Comparison of ENCODE assay signal across 12 cellular contexts in genomic region chr7:44074349-44074695, GRCh38. TPM values are rescaled to one million over a fixed set of nuclear protein-coding genes. Genes with fewer than 3 reads are reported as not detected.
DNase-seq lines count a peak whose midpoint lies in the region; ATAC-seq and TF ChIP-seq lines count a peak whose summit lies in the region.
"Had no signal": no experiment of that assay in that cellular context is flagged by ENCODE, and none has a peak within 500 bp of the region (broad histone marks: within the 10 kb centered on the region; RNA-seq: fewer than 3 reads in every experiment).

No MANE protein-coding gene starts in this region.

- H3K27ac Mint-ChIP-seq in CD4-positive, alpha-beta T cell = no peak overlapping the region
- H3K27ac Mint-ChIP-seq: nephron had no signal

- H3K4me3 ChIP-seq in IMR-90 (ENCODE audit: insufficient read depth, low read depth, low read length) = no peak overlapping the region
- H3K4me3 ChIP-seq in esophagus (ENCODE audit: low read depth in 1 of 2, low read length in 2 of 2) = no peak overlapping the region
- H3K4me3 ChIP-seq in skeletal muscle satellite cell (ENCODE audit: low read length) = peak overlapping the region; percentile 63

- no peak overlapping the region for H4K91ac ChIP-seq in IMR-90 (ENCODE audit: insufficient read depth, low read depth, low read length)

- ATAC-seq in CD4-positive, alpha-beta T cell (ENCODE audit: poor library complexity) = no peak
- ATAC-seq in IMR-90 (ENCODE audit: low read depth) (no peak), HG03520 (IDR thresholded peaks at IDR 0.05; ENCODE audit: unreplicated experiment) (no peak)

- no peak overlapping the region for H3K56ac ChIP-seq in IMR-90 (ENCODE audit: extremely low read depth, insufficient read depth, low read length)

- no peak overlapping the region for H3K9ac ChIP-seq in IMR-90 (ENCODE audit: low read depth, low read length)
- H3K9ac ChIP-seq in skeletal muscle satellite cell (ENCODE audit: low read depth, low read length) = peak overlapping the region; percentile 62

- CTCF ChIA-PET in CD4-positive, alpha-beta T cell (lab: Charles Lee) = no interaction called here
- CTCF ChIA-PET in IMR-90 (lab: Yijun Ruan, JAX) = no interaction called here

- no peak for TF ChIP-seq CTCF in CD4-positive, alpha-beta T cell (IDR thresholded peaks at IDR 0.05)
- TF ChIP-seq CTCF in IMR-90 (conservative IDR thresholded peaks at IDR 0.05; ENCODE audit: low read depth, low read length) = no peak

- H4K5ac ChIP-seq in IMR-90 (ENCODE audit: low read depth, low read length) = no peak overlapping the region

- intact Hi-C loops in CD4-positive, alpha-beta T cell (cut with DNase I, micrococcal nuclease) = no loop called here
- intact Hi-C loops in IMR-90 (cut with micrococcal nuclease) = no loop called here

- peak overlapping the region; percentile 40 for H2BK5ac ChIP-seq in IMR-90 (ENCODE audit: low read depth, low read length, poor library complexity, severe bottlenecking)

- no peaks in the 10 kb centered on the region for H4K20me1 ChIP-seq in IMR-90 (ENCODE audit: insufficient read depth, low read length)

- H3K4me1 ChIP-seq in IMR-90 (ENCODE audit: control insufficient read depth, insufficient read depth, low read length) = peaks cover 10% of the 10 kb centered on the region
- H3K4me1 ChIP-seq in esophagus (ENCODE audit: control insufficient read depth in 2 of 2, insufficient read depth in 2 of 2, low read length in 1 of 2) = peaks cover 8 to 31% of the 10 kb centered on the region in 2 donors
- H3K4me1 ChIP-seq in skeletal muscle satellite cell (ENCODE audit: control insufficient read depth, insufficient read depth, low read length) = peaks cover 39% of the 10 kb centered on the region

- H3K36me3 Mint-ChIP-seq in CD4-positive, alpha-beta T cell (ENCODE audit: low read depth) = peaks cover 73% of the 10 kb centered on the region

- TF ChIP-seq RAD21 in IMR-90 (IDR thresholded peaks at IDR 0.05; ENCODE audit: low read length) = no peak

- BruUV-seq in IMR-90 (replicated peaks; lab: Mats Ljungman, UMichigan) = no TSS peak

- peak overlapping the region; percentile 56 for H3K27ac ChIP-seq in CD4-positive, alpha-beta T cell (ENCODE audit: low read depth, low read length)
- H3K27ac ChIP-seq in IMR-90 (ENCODE audit: insufficient read depth, low read length) = no peak overlapping the region; the same call in 1 of the 2 replicates
- peak overlapping the region; percentile 86 to 90 for H3K27ac ChIP-seq in esophagus (ENCODE audit: low read depth in 2 of 2, low read length in 1 of 2)
- H3K27ac ChIP-seq: foreskin keratinocyte had no signal

- H3K4me1 Mint-ChIP-seq in CD4-positive, alpha-beta T cell (ENCODE audit: low read depth) = peaks cover 12% of the 10 kb centered on the region

- H3K14ac ChIP-seq in IMR-90 (replicated peaks; ENCODE audit: low read depth, low read length) = no peak overlapping the region

- H2AFZ ChIP-seq in IMR-90 (replicated peaks; ENCODE audit: low read length, poor library complexity) = peak overlapping the region; percentile 72

- TF ChIP-seq POLR2A in IMR-90 (IDR thresholded peaks at IDR 0.05; ENCODE audit: low read depth, low read length) = no peak

- H3K27me3 ChIP-seq in CD4-positive, alpha-beta T cell (ENCODE audit: control insufficient read depth, insufficient read depth, low read length) = no peaks in the 10 kb centered on the region
- H3K27me3 ChIP-seq in IMR-90 (ENCODE audit: control insufficient read depth, insufficient read depth, low read length) (no peaks in the 10 kb centered on the region), esophagus (ENCODE audit: control insufficient read depth in 1 of 2, insufficient read depth in 2 of 2, low read length in 2 of 2) (no peaks in the 10 kb centered on the region), skeletal muscle satellite cell (ENCODE audit: control insufficient read depth, insufficient read depth, low read length) (no peaks in the 10 kb centered on the region)
- H3K27me3 ChIP-seq: foreskin keratinocyte had no signal

- no peak overlapping the region for H3K4me2 ChIP-seq in IMR-90 (ENCODE audit: low read depth, low read length)
- H3K4me2 ChIP-seq in skeletal muscle satellite cell (ENCODE audit: low read length) = peak overlapping the region; percentile 77

- no peak for DNase-seq in CD4-positive, alpha-beta T cell
- DNase-seq in IMR-90 (no peak), germinal center (ENCODE audit: low spot score) (no peak), NCI-H2107 (lab: John Stamatoyannopoulos, UW) (no peak), H4 (ENCODE audit: low spot score) (no peak)
- DNase-seq: activated CD4-positive, alpha-beta T cell treated with anti-CD3 and anti-CD28 coated beads for 4 hours; NCI-H1694 treated with DMSO at 0.1 percent for 48 hours had no signal

- no peaks in the 10 kb centered on the region for H3K27me3 Mint-ChIP-seq in CD4-positive, alpha-beta T cell

- H3K9me3 Mint-ChIP-seq in CD4-positive, alpha-beta T cell = no peaks in the 10 kb centered on the region
- H3K9me3 Mint-ChIP-seq: nephron had no signal

- H2BK15ac ChIP-seq in IMR-90 (ENCODE audit: low read depth, low read length) = no peak overlapping the region

- H4K8ac ChIP-seq in IMR-90 (ENCODE audit: low read depth in 2 of 2, low read length in 2 of 2) = 0 out of 4 replicates have a peak overlapping the region, but pooled peaks of 1 of the 2 experiments have one; percentile 56

- H2BK120ac ChIP-seq in IMR-90 (ENCODE audit: low read depth, low read length) = 0 out of 2 replicates have a peak overlapping the region, but pooled peaks have one; percentile 13

- 0 out of 2 replicates have a peak overlapping the region, but pooled peaks have one; percentile 23 for H3K4ac ChIP-seq in IMR-90 (ENCODE audit: low read depth, low read length)

- POLR2A ChIA-PET in CD4-positive, alpha-beta T cell (lab: Charles Lee) = no interaction called here
- POLR2A ChIA-PET in IMR-90 (lab: Charles Lee; ENCODE audit: unreplicated experiment) = no interaction called here

- 91% methylated on average over 4 of the region's 13 CpGs; no CpG with 5 or more reads in 1 of the 2 experiments for WGBS in IMR-90 (ENCODE audit: extremely low coverage in 2 of 2, insufficient read length in 1 of 2), 2 experiments
- 83 to 87% methylated on average over 13 of the region's 13 CpGs for WGBS in esophagus, 2 donors

- dilution Hi-C loops in IMR-90 (cut with HindIII; ENCODE audit: low sequenced_read_pairs, unreplicated experiment) = no loop called here

- H3K9me1 ChIP-seq in IMR-90 (ENCODE audit: insufficient read depth, low read length) = no peaks in the 10 kb centered on the region; the same call in 1 of the 2 replicates

- in situ Hi-C loops in IMR-90 (cut with MboI; ENCODE audit: low sequenced_read_pairs) = no loop called here

- no peaks in the 10 kb centered on the region for H3K9me3 ChIP-seq in CD4-positive, alpha-beta T cell (ENCODE audit: control insufficient read depth, low read length)
- H3K9me3 ChIP-seq in IMR-90 (ENCODE audit: control insufficient read depth, insufficient read depth, low read length) = no peaks in the 10 kb centered on the region
- no peaks in the 10 kb centered on the region for H3K9me3 ChIP-seq in esophagus (ENCODE audit: control insufficient read depth in 2 of 2, insufficient read depth in 1 of 2, low read depth in 1 of 2, low read length in 1 of 2)
- H3K9me3 ChIP-seq in skeletal muscle satellite cell (replicated peaks; ENCODE audit: low read length) = no peaks in the 10 kb centered on the region

- H3K23ac ChIP-seq in IMR-90 (ENCODE audit: low read depth, low read length) = no peak overlapping the region

- peak overlapping the region; percentile 75 for H2AK9ac ChIP-seq in IMR-90 (replicated peaks; ENCODE audit: low read depth, low read length, poor library complexity)

- peaks cover 52% of the 10 kb centered on the region for H3K36me3 ChIP-seq in IMR-90 (ENCODE audit: control insufficient read depth, insufficient read depth, low read length)
- H3K36me3 ChIP-seq in esophagus (ENCODE audit: control insufficient read depth in 2 of 2, insufficient read depth in 2 of 2, low read length in 1 of 2) = peaks cover 0 to 42% of the 10 kb centered on the region in 2 donors
- H3K36me3 ChIP-seq in skeletal muscle satellite cell (ENCODE audit: insufficient read depth, low read length) = peaks cover 47% of the 10 kb centered on the region

- H2BK20ac ChIP-seq in IMR-90 (ENCODE audit: low read depth, low read length) = no peak overlapping the region

- H2AK5ac ChIP-seq in IMR-90 (ENCODE audit: low read depth, low read length) = peak overlapping the region; percentile 39; the same call in 1 of the 2 replicates

- peaks cover 0 to 9% of the 10 kb centered on the region in 2 experiments; a peak in 1 of 4 replicates for H3K79me1 ChIP-seq in IMR-90 (ENCODE audit: low read depth in 1 of 2, low read length in 2 of 2)

- no peak overlapping the region for H3K4me3 Mint-ChIP-seq in CD4-positive, alpha-beta T cell
- H3K4me3 Mint-ChIP-seq: nephron had no signal

- H3K18ac ChIP-seq in IMR-90 (ENCODE audit: low read depth, low read length) = no peak overlapping the region

RNA-seq across cellular contexts. Expression of gene POLM, which starts 8.0 kb away (rescaled TPM):
- 10 to 100 TPM; 33.6 to 35.6 TPM for total RNA-seq in CD4-positive, alpha-beta T cell
- total RNA-seq in IMR-90 (2012; rRNA removed) = 3.0 and 3.1 TPM in 2 replicates
- polyA plus RNA-seq in IMR-90 (2012; rRNA removed) (9.1 and 9.4 TPM in 2 replicates), esophagus (10 to 100 TPM; 11.4 to 26.3 TPM)
- 4.4 and 4.7 TPM in 2 replicates for polyA plus RNA-seq in IMR-90 (2012; cell fraction: cytosol; rRNA removed)
- 42.2 and 74.4 TPM in 2 replicates for polyA plus RNA-seq in IMR-90 (2012; cell fraction: nucleus; rRNA removed; ENCODE audit: low replicate concordance)
- total RNA-seq in skeletal muscle satellite cell (2012; rRNA removed) = 16.0 and 23.8 TPM in 2 replicates
- total RNA-seq in H4 (2014; rRNA removed; shearing (Covaris generic)) = 7.4 and 7.7 TPM in 2 replicates

RNA-seq across cellular contexts. Expression of gene PGAM2, which starts 9.0 kb away (rescaled TPM):
- total RNA-seq in CD4-positive, alpha-beta T cell = 1 to 10 TPM; 1.3 to 1.8 TPM
- not detected in 2 replicates for total RNA-seq in IMR-90 (2012; rRNA removed)
- 0.27 TPM in 1 of 2 replicates, not detected in the other for polyA plus RNA-seq in IMR-90 (2012; rRNA removed)
- 0.13 and 0.15 TPM in 2 replicates for polyA plus RNA-seq in IMR-90 (2012; cell fraction: cytosol; rRNA removed)
- polyA plus RNA-seq in IMR-90 (2012; cell fraction: nucleus; rRNA removed; ENCODE audit: low replicate concordance) = 0.17 TPM in 1 of 2 replicates, not detected in the other
- polyA plus RNA-seq in esophagus = 1 to 10 TPM; 2.1 to 3.8 TPM
- 2.2 TPM in 1 of 2 replicates, not detected in the other for total RNA-seq in skeletal muscle satellite cell (2012; rRNA removed)
- not detected in 2 replicates for total RNA-seq in H4 (2014; rRNA removed; shearing (Covaris generic))

RNA-seq across cellular contexts. Expression of gene DBNL, which starts 29.8 kb away (rescaled TPM):
- total RNA-seq in CD4-positive, alpha-beta T cell = 10 to 100 TPM; 88.5 to 90.6 TPM
- total RNA-seq in IMR-90 (2012; rRNA removed) = 166 and 179 TPM in 2 replicates
- polyA plus RNA-seq in IMR-90 (2012; rRNA removed) (137 and 157 TPM in 2 replicates), esophagus (100 to 1,000 TPM; 157 to 215 TPM)
- 104 and 186 TPM in 2 replicates for polyA plus RNA-seq in IMR-90 (2012; cell fraction: cytosol; rRNA removed)
- 113 and 184 TPM in 2 replicates for polyA plus RNA-seq in IMR-90 (2012; cell fraction: nucleus; rRNA removed; ENCODE audit: low replicate concordance)
- total RNA-seq in skeletal muscle satellite cell (2012; rRNA removed) = 113 and 117 TPM in 2 replicates
- total RNA-seq in H4 (2014; rRNA removed; shearing (Covaris generic)) = 183 and 196 TPM in 2 replicates

RNA-seq across cellular contexts. Expression of gene AEBP1, which starts 29.8 kb away (rescaled TPM):
- total RNA-seq in CD4-positive, alpha-beta T cell = 10 to 100 TPM; 20.3 to 21.3 TPM
- total RNA-seq in IMR-90 (2012; rRNA removed) = 1.1 and 1.4 TPM in 2 replicates
- polyA plus RNA-seq in IMR-90 (2012; rRNA removed) = 5.5 and 5.7 TPM in 2 replicates
- polyA plus RNA-seq in IMR-90 (2012; cell fraction: cytosol; rRNA removed) = 5.5 and 7.4 TPM in 2 replicates
- 21.5 and 34.8 TPM in 2 replicates for polyA plus RNA-seq in IMR-90 (2012; cell fraction: nucleus; rRNA removed; ENCODE audit: low replicate concordance)
- 10 to 100 TPM in 1 of 2 donors, 1 to 10 TPM in 1; 8.8 to 19.9 TPM for polyA plus RNA-seq in esophagus
- total RNA-seq in skeletal muscle satellite cell (2012; rRNA removed) = 36.7 and 51.7 TPM in 2 replicates
- total RNA-seq in H4 (2014; rRNA removed; shearing (Covaris generic)) = 0.06 TPM in 1 of 2 replicates, not detected in the other

RNA-seq across cellular contexts. Expression of gene POLD2, which starts 49.0 kb away (rescaled TPM):
- total RNA-seq in CD4-positive, alpha-beta T cell = 10 to 100 TPM; 45.2 to 48.3 TPM
- 136 and 163 TPM in 2 replicates for total RNA-seq in IMR-90 (2012; rRNA removed)
- polyA plus RNA-seq in IMR-90 (2012; rRNA removed) (142 and 165 TPM in 2 replicates), esophagus (10 to 100 TPM; 60.1 to 94.9 TPM)
- 137 and 138 TPM in 2 replicates for polyA plus RNA-seq in IMR-90 (2012; cell fraction: cytosol; rRNA removed)
- 99.1 and 163 TPM in 2 replicates for polyA plus RNA-seq in IMR-90 (2012; cell fraction: nucleus; rRNA removed; ENCODE audit: low replicate concordance)
- total RNA-seq in skeletal muscle satellite cell (2012; rRNA removed) = 143 and 171 TPM in 2 replicates
- 185 and 198 TPM in 2 replicates for total RNA-seq in H4 (2014; rRNA removed; shearing (Covaris generic))
